Comparison of ENCODE assay signal across 32 cellular contexts in the genomic region with DNA sequence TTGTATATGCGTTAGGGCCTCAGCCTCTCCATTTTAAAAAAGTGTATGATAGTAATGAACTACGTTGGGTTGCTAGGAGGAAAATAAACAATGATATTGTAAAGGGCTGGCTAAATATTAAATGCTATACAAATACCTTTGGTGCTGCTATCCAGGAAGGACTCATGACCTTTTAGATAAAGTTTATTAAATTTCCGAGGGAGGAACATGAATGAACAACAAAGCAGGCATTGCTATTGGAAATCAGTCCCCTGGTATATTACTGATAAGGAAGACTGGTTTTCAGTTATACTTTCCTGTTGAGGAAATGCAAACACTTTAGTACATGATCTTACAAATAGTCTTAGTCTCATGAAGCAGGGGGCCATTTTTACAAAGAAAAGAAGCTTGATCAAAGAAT. TPM values are rescaled to one million over a fixed set of nuclear protein-coding genes. Genes with fewer than 3 reads are reported as not detected.
"Had no signal": no experiment of that assay in that cellular context is flagged by ENCODE, and none has a peak within 500 bp of the region (broad histone marks: within the 10 kb centered on the region; RNA-seq: fewer than 3 reads in every experiment).

No MANE protein-coding gene starts in this region.

- H3K36me3 ChIP-seq: esophagus muscularis mucosa, heart right ventricle, neutrophil, prostate gland, sigmoid colon, upper lobe of left lung had no signal

- DNase-seq: activated B cell treated with CpG ODN at 0.5 μM for 24 hours; activated CD4-positive, alpha-beta T cell treated with anti-CD3 and anti-CD28 coated beads, Interleukin-2, amount 50 U/mL, for 1 hour; activated CD8-positive, alpha-beta T cell treated with anti-CD3 and anti-CD28 coated beads for 36 hours; activated naive CD4-positive, alpha-beta T cell; activated T-cell treated with anti-CD3 and anti-CD28 coated beads, Interleukin-2, amount 50 U/mL, for 48 hours; cerebellar nuclear complex; cortex of kidney; endodermal cell; foreskin keratinocyte; heart right ventricle; left ventricle myocardium superior; naive B cell; nephron progenitor cell; retina; sigmoid colon; stimulated activated CD4-positive, alpha-beta T cell treated with anti-CD3 and anti-CD28 coated beads, Interleukin-1b, Interleukin-23, amount 100 ng/mL, for 48 hours; stimulated activated CD4-positive, alpha-beta T cell treated with anti-CD3 and anti-CD28 coated beads, Interleukin-4, amount 100 ng/mL, for 4 hours; stimulated activated CD8-positive, alpha-beta memory T cell treated with anti-CD3 and anti-CD28 coated beads, Interleukin-4, amount 100 ng/mL, for 48 hours; stimulated activated naive CD8-positive, alpha-beta T cell treated with anti-CD3 and anti-CD28 coated beads, Interleukin-15, amount 100 ng/mL, for 72 hours; substantia nigra; T-helper 2 cell; upper lobe of left lung had no signal

- FAIRE-seq: islet of Langerhans had no signal

- H3K27me3 ChIP-seq: esophagus muscularis mucosa, foreskin keratinocyte, heart right ventricle, neutrophil, sigmoid colon, upper lobe of left lung had no signal

- H3K4me3 ChIP-seq: esophagus muscularis mucosa, heart right ventricle, prostate gland, sigmoid colon, smooth muscle cell, upper lobe of left lung had no signal

- H3K27ac ChIP-seq: esophagus muscularis mucosa, foreskin keratinocyte, heart right ventricle, neutrophil, prostate gland, sigmoid colon, upper lobe of left lung had no signal

- H3K4me1 ChIP-seq: esophagus muscularis mucosa, prostate gland, sigmoid colon, upper lobe of left lung had no signal

- H3K9me3 ChIP-seq: esophagus muscularis mucosa, heart right ventricle, neutrophil, prostate gland, sigmoid colon, upper lobe of left lung had no signal

- ATAC-seq: activated CD8-positive, alpha-beta T cell treated with anti-CD3 and anti-CD28 coated beads for 36 hours; activated naive CD4-positive, alpha-beta T cell treated with anti-CD3 and anti-CD28 coated beads, Interleukin-2, amount 50 U/mL, for 72 hours; foreskin keratinocyte; heart right ventricle; left ventricle myocardium superior; stimulated activated memory B cell treated with anti-CD40 and anti-IgM and Interleukin-4, amounts not matched to agents 10 μg/mL and 1 μg/mL and 100 μg/mL, for 72 hours; stimulated activated naive CD8-positive, alpha-beta T cell treated with anti-CD3 and anti-CD28 coated beads, Interleukin-15, amount 100 ng/mL, for 72 hours had no signal

RNA-seq across cellular contexts. Expression of a gene that starts 17.2 kb away (rescaled TPM):
- total RNA-seq: activated B cell treated with CpG ODN at 0.5 μM for 24 hours; activated CD8-positive, alpha-beta T cell treated with anti-CD3 and anti-CD28 coated beads for 36 hours; activated naive CD4-positive, alpha-beta T cell treated with anti-CD3 and anti-CD28 coated beads, Interleukin-2, amount 50 U/mL, for 72 hours; endodermal cell; esophagus muscularis mucosa; heart right ventricle; left ventricle myocardium superior; lung microvascular endothelial cell; osteocyte; sigmoid colon had no signal
- polyA plus RNA-seq: heart right ventricle had no signal

RNA-seq across cellular contexts. Expression of a gene that starts 59.8 kb away (rescaled TPM):
- total RNA-seq: activated B cell treated with CpG ODN at 0.5 μM for 24 hours; activated CD8-positive, alpha-beta T cell treated with anti-CD3 and anti-CD28 coated beads for 36 hours; activated naive CD4-positive, alpha-beta T cell treated with anti-CD3 and anti-CD28 coated beads, Interleukin-2, amount 50 U/mL, for 72 hours; endodermal cell; foreskin keratinocyte; heart right ventricle; left ventricle myocardium superior; lung microvascular endothelial cell; mesenteric fat pad; osteocyte; smooth muscle cell had no signal
- polyA plus RNA-seq: foreskin keratinocyte, heart right ventricle, smooth muscle cell had no signal
